In genomic region chr9:249025-249424, GRCh38 we compare ENCODE assay signal across 17 cellular contexts. TPM values are rescaled to one million over a fixed set of nuclear protein-coding genes. Genes with fewer than 3 reads are reported as not detected.
A peak's percentile ranks its signal among the peaks of the same experiment; 100 is the strongest.
DNase-seq lines count a peak whose midpoint lies in the region; ATAC-seq, FAIRE-seq and TF ChIP-seq lines count a peak whose summit lies in the region.
"Had no signal": no experiment of that assay in that cellular context is flagged by ENCODE, and none has a peak within 500 bp of the region (broad histone marks: within the 10 kb centered on the region; RNA-seq: fewer than 3 reads in every experiment).

No MANE protein-coding gene starts in this region.

- peak; percentile 45 for ATAC-seq in activated CD4-positive, alpha-beta T cell treated with anti-CD3 and anti-CD28 coated beads for 36 hours
- peak; percentile 78 for ATAC-seq in K562
- ATAC-seq: esophagus mucosa, heart left ventricle had no signal

- peak overlapping the region; percentile 12; the same call in 1 of the 3 replicates for H3K27ac ChIP-seq in K562 (ENCODE audit: extremely low read depth, low read depth, low read length)
- H3K27ac ChIP-seq: heart left ventricle had no signal

- H3K27me3 Mint-ChIP-seq in activated CD4-positive, alpha-beta T cell treated with anti-CD3 and anti-CD28 coated beads for 36 hours = no peaks in the 10 kb centered on the region

- in situ Hi-C loops in K562 (cut with MboI) = no loop called here

- intact Hi-C loops in activated CD4-positive, alpha-beta T cell treated with anti-CD3 and anti-CD28 coated beads for 36 hours (cut with DNase I, micrococcal nuclease) = no loop called here
- intact Hi-C loops in K562 (cut with micrococcal nuclease) = no loop called here

- TF ChIP-seq RAD21 in K562 (CRISPR knock-in tag; conservative IDR thresholded peaks at IDR 0.05 in 1 of 2, IDR thresholded peaks at IDR 0.05 in 1 of 2) = no peak

- H3K4me3 ChIP-seq in K562 = no peak overlapping the region
- H3K4me3 ChIP-seq: adrenal gland, heart left ventricle had no signal

- H2AFZ ChIP-seq in K562 (ENCODE audit: low read depth, low read length) = no peak overlapping the region

- no peaks in the 10 kb centered on the region for H3K9me3 Mint-ChIP-seq in activated CD4-positive, alpha-beta T cell treated with anti-CD3 and anti-CD28 coated beads for 36 hours (ENCODE audit: low read depth)

- H3K4me3 Mint-ChIP-seq in activated CD4-positive, alpha-beta T cell treated with anti-CD3 and anti-CD28 coated beads for 36 hours = no peak overlapping the region

- TF ChIP-seq EP300 in K562 (IDR thresholded peaks at IDR 0.05; ENCODE audit: low read length) = no peak

- no peaks in the 10 kb centered on the region for H3K36me3 ChIP-seq in K562 (ENCODE audit: control insufficient read depth, insufficient read depth, low read length)
- H3K36me3 ChIP-seq: adrenal gland, heart left ventricle had no signal

- no TSS peak for BruUV-seq in K562 (replicated peaks; lab: Mats Ljungman, UMichigan)

- CTCF ChIA-PET in activated CD4-positive, alpha-beta T cell treated with anti-CD3 and anti-CD28 coated beads for 36 hours (lab: Charles Lee) = no interaction called here
- CTCF ChIA-PET in K562 (lab: Yijun Ruan, JAX; ENCODE audit: low intra/inter-chr PET ratio) = no interaction called here

- POLR2A ChIA-PET in activated CD4-positive, alpha-beta T cell treated with anti-CD3 and anti-CD28 coated beads for 36 hours (lab: Charles Lee) = interaction anchor here (0.7 kb wide), 1 partner anchor 77 kb away, joined by 4 read pairs; no protein-coding TSS in a partner anchor
- POLR2A ChIA-PET in K562 (lab: Yijun Ruan, JAX) = no interaction called here

- no peak for TF ChIP-seq CTCF in K562 (IDR thresholded peaks at IDR 0.05 in 2 of 3, conservative IDR thresholded peaks at IDR 0.05 in 1 of 3; ENCODE audit: insufficient read depth in 2 of 3, low read depth in 1 of 3, low read length in 3 of 3)

- no peak overlapping the region for H3K9ac ChIP-seq in K562 (ENCODE audit: insufficient read depth in 1 of 2, low read depth in 2 of 2, low read length in 2 of 2)

- H3K79me2 ChIP-seq in K562 (ENCODE audit: control insufficient read depth, insufficient read depth, low read length) = peaks cover 5% of the 10 kb centered on the region; the same call in 2 of the 3 replicates

- DNase-seq in activated CD4-positive, alpha-beta T cell treated with anti-CD3 and anti-CD28 coated beads for 36 hours = peak; percentile 8
- DNase-seq in activated CD4-positive, alpha-beta T cell treated with anti-CD3 and anti-CD28 coated beads for 1 hour = no peak
- peak; percentile 24 for DNase-seq in T-helper 22 cell (ENCODE audit: low read depth)
- peak in 2 of 4 experiments; percentile 39 to 78 for DNase-seq in K562 (ENCODE audit: extremely low read depth in 1 of 4, low spot score in 3 of 4)
- DNase-seq in stimulated activated CD8-positive, alpha-beta memory T cell treated with anti-CD3 and anti-CD28 coated beads, Interleukin-4, amount 100 ng/mL, for 48 hours = peak; percentile 35
- no peak for DNase-seq in NCI-H1436 (lab: John Stamatoyannopoulos, UW)
- no peak for DNase-seq in stimulated activated CD4-positive, alpha-beta T cell treated with anti-CD3 and anti-CD28 coated beads, Interleukin-15, amount 100 ng/mL, for 24 hours
- DNase-seq in GM19239 (ENCODE audit: insufficient read length, low spot score) = no peak
- DNase-seq: 8988T, adrenal gland, heart left ventricle, Kasumi-1, NCI-H1694 treated with DMSO at 0.1 percent for 48 hours, retina, trophoblast cell had no signal

- TF ChIP-seq POLR2A in K562 (conservative IDR thresholded peaks at IDR 0.05) = no peak

- no peaks in the 10 kb centered on the region for H3K9me3 ChIP-seq in K562 (replicated peaks; ENCODE audit: control insufficient read depth, insufficient read depth, low read depth, low read length)
- H3K9me3 ChIP-seq: adrenal gland, heart left ventricle had no signal

- no peaks in the 10 kb centered on the region for H3K36me3 Mint-ChIP-seq in activated CD4-positive, alpha-beta T cell treated with anti-CD3 and anti-CD28 coated beads for 36 hours (ENCODE audit: low read depth)

- no peaks in the 10 kb centered on the region for H4K20me1 ChIP-seq in K562 (replicated peaks; ENCODE audit: control insufficient read depth, insufficient read depth, low read length)

- FAIRE-seq in K562 (lab: Jason Lieb, UNC) = peak; percentile 83
- FAIRE-seq in GM19239 (lab: Jason Lieb, UNC) = no peak
- FAIRE-seq: G401.6 had no signal

- H3K4me2 ChIP-seq in K562 (ENCODE audit: insufficient read depth, low read length) = no peak overlapping the region

- H3K9me1 ChIP-seq in K562 (ENCODE audit: control insufficient read depth, insufficient read depth, low read length) = no peaks in the 10 kb centered on the region

- WGBS in K562 (ENCODE audit: insufficient coverage, low coverage, missing lambda C conversion rate) = 30% methylated on average over 3 of the region's 3 CpGs

- H3K4me1 ChIP-seq in K562 (replicated peaks in 1 of 2; ENCODE audit: control insufficient read depth in 2 of 2, insufficient read depth in 2 of 2, low read length in 2 of 2) = peaks cover 18 to 47% of the 10 kb centered on the region in 2 experiments; a peak in 4 of 5 replicates

- peak overlapping the region; percentile 30 for H3K27ac Mint-ChIP-seq in activated CD4-positive, alpha-beta T cell treated with anti-CD3 and anti-CD28 coated beads for 36 hours

- H3K4me1 Mint-ChIP-seq in activated CD4-positive, alpha-beta T cell treated with anti-CD3 and anti-CD28 coated beads for 36 hours = peaks cover 11% of the 10 kb centered on the region

- no peaks in the 10 kb centered on the region for H3K27me3 ChIP-seq in K562 (ENCODE audit: control insufficient read depth in 2 of 2, insufficient read depth in 2 of 2, low read length in 2 of 2)
- H3K27me3 ChIP-seq: adrenal gland, heart left ventricle had no signal

TF ChIP-seq in K562, 482 proteins besides CTCF, POLR2A, EP300 and RAD21 (continues in another document):
- TF ChIP-seq NRF1 (conservative IDR thresholded peaks at IDR 0.05 in 1 of 2, IDR thresholded peaks at IDR 0.05 in 1 of 2) = 0 out of 4 replicates have a peak, but pooled peaks of 1 of the 2 experiments have one; percentile 11
- TF ChIP-seq TBL1XR1 (IDR thresholded peaks at IDR 0.05; ENCODE audit: low read length in 2 of 2) = no peak
- TF ChIP-seq HINFP (tag; conservative IDR thresholded peaks at IDR 0.05; ENCODE audit: low read depth) = no peak
- TF ChIP-seq TRIM28 (IDR thresholded peaks at IDR 0.05) = no peak
- TF ChIP-seq ATF7 (IDR thresholded peaks at IDR 0.05) = peak; percentile 49; the same call in 1 of the 2 replicates
- peak; percentile 31 for TF ChIP-seq MEIS2 (IDR thresholded peaks at IDR 0.05; ENCODE audit: partially characterized antibody)
- no peak for TF ChIP-seq GABPA (tag; conservative IDR thresholded peaks at IDR 0.05; ENCODE audit: low read depth)
- TF ChIP-seq ZKSCAN8 (CRISPR knock-in tag; IDR thresholded peaks at IDR 0.05) = no peak
- peak; percentile 23; the same call in 1 of the 2 replicates for TF ChIP-seq NFE2 (IDR thresholded peaks at IDR 0.05; ENCODE audit: low read depth)
- no peak for TF ChIP-seq PTTG1 (tag; IDR thresholded peaks at IDR 0.05; ENCODE audit: low read depth)
- peak; percentile 29; the same call in 1 of the 2 replicates for TF ChIP-seq PKNOX1 (IDR thresholded peaks at IDR 0.05)
- no peak for TF ChIP-seq NBN (IDR thresholded peaks at IDR 0.05; ENCODE audit: low read depth)
- no peak for TF ChIP-seq ZNF830 (CRISPR knock-in tag; IDR thresholded peaks at IDR 0.05)
- no peak for TF ChIP-seq IRF2 (CRISPR knock-in tag; IDR thresholded peaks at IDR 0.05)

RNA-seq across cellular contexts. Expression of gene DOCK8, which starts 34.4 kb away (rescaled TPM):
- 100 to 1,000 TPM; 100 to 125 TPM for total RNA-seq in activated CD4-positive, alpha-beta T cell treated with anti-CD3 and anti-CD28 coated beads for 36 hours
- 66.2 and 95.4 TPM in 2 replicates for total RNA-seq in K562 (2011; cell fraction: chromatin; rRNA removed; ENCODE audit: low replicate concordance)
- 34.0 and 43.2 TPM in 2 replicates for total RNA-seq in K562 (2011; cell fraction: nucleolus; rRNA removed)
- total RNA-seq in K562 (2011; cell fraction: nucleoplasm; rRNA removed) = 56.7 and 77.1 TPM in 2 replicates
- 25.1 and 33.4 TPM in 2 replicates for total RNA-seq in K562 (2014; rRNA removed)
- total RNA-seq in K562 (2014; rRNA removed; fragmentation: Illumina TruSeq; extraction: Trizol) = 27.3 and 28.7 TPM in 2 replicates
- total RNA-seq in K562 (2015; rRNA removed; fragmentation: Illumina TruSeq; extraction: Trizol) = 32.4 and 34.3 TPM in 2 replicates
- total RNA-seq in K562 (2021) = 49.4 and 53.8 TPM in 2 replicates
- 15.3 and 34.5 TPM in 2 replicates for polyA plus RNA-seq in K562 (2011; rRNA removed)
- polyA plus RNA-seq in K562 (2011; cell fraction: cytosol; rRNA removed) = 11.0 and 29.6 TPM in 2 replicates
- 25.1 and 49.4 TPM in 2 replicates for polyA plus RNA-seq in K562 (2011; cell fraction: nucleus; rRNA removed)
- 26.9 and 57.9 TPM in 2 replicates for polyA plus RNA-seq in K562 (2012)
- 30.9 and 32.8 TPM in 2 replicates for polyA plus RNA-seq in K562 (2014; fragmentation: Illumina TruSeq; extraction: Trizol)
- 10 to 100 TPM; 14.4 to 14.5 TPM for polyA plus RNA-seq in K562 (2014; fragmentation: Nextera tagmentation; extraction: Ambion mirVana)
- 19.6 and 23.4 TPM in 2 replicates for polyA plus RNA-seq in K562 (2014; rRNA removed)
- polyA minus RNA-seq in K562 (2011; rRNA and poly(A)+ RNA removed) = 33.3 and 80.3 TPM in 2 replicates
- 19.0 and 43.3 TPM in 2 replicates for polyA minus RNA-seq in K562 (2011; cell fraction: cytosol; rRNA and poly(A)+ RNA removed)
- 32.4 and 104 TPM in 2 replicates for polyA minus RNA-seq in K562 (2011; cell fraction: nucleus; rRNA and poly(A)+ RNA removed)

Comparison
In these comparisons a context has a peak if more than half of its experiments do, and no peak if none do; other contexts are left out.
1. DNase-seq: peak in activated CD4-positive, alpha-beta T cell treated with anti-CD3 and anti-CD28 coated beads for 36 hours (single experiment), T-helper 22 cell (single experiment) and stimulated activated CD8-positive, alpha-beta memory T cell treated with anti-CD3 and anti-CD28 coated beads, Interleukin-4, amount 100 ng/mL, for 48 hours (single experiment); none in activated CD4-positive, alpha-beta T cell treated with anti-CD3 and anti-CD28 coated beads for 1 hour (single experiment), NCI-H1436 (single experiment), stimulated activated CD4-positive, alpha-beta T cell treated with anti-CD3 and anti-CD28 coated beads, Interleukin-15, amount 100 ng/mL, for 24 hours (single experiment) and GM19239 (single experiment).